ENCODE assay signal across 1 cellular context in the genomic region with DNA sequence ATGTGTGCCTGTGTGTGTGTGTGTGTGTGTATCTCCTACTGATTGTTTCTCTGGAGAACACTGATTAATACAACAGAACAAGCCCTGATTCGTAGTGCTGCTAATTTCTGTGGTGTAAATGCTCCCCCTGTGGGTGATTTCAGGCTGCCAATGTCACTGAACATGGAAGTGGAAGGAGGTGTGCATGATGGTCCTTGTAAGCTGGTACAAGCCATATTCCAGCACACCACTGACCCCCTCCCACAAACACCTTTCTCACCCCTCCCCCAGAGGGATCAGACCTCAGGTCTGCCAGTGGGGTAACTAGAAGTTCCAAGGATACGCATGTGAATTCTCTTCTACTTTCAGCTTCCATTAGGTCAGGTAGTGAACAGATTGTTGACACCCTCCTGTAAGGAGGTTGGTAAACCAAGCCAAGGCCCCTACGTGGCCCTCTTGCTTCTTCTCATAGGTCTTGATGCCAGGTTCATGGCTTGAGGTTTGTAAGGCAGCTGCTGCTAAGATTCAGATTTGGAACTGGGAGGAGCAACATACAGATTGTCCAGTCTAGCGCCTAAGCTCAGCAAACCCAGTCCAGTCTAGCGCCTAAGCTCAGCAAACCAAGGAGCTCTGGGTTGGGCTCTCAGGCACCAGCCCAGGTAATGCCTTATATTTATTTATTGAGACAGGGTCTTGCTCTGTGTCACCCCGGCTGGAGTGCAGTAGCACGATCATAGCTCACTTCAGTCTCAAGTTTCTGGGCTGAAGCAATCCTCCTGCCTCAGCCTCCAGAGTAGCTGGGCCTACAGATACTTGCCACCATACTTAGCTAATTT.
TF ChIP-seq lines count a peak whose summit lies in the region.

No MANE protein-coding gene starts in this region.

TF ChIP-seq in K562, 482 proteins besides CTCF, POLR2A, EP300 and RAD21:
- TF ChIP-seq ZBTB40 (IDR thresholded peaks at IDR 0.05) (no peak), ZBTB40 (CRISPR knock-in tag; IDR thresholded peaks at IDR 0.05) (no peak), NFIC (IDR thresholded peaks at IDR 0.05) (no peak), CREBBP (IDR thresholded peaks at IDR 0.05; ENCODE audit: low read depth, low read length) (no peak), KDM1A (IDR thresholded peaks at IDR 0.05) (peak in 1 of 2 experiments; percentile 31; a peak in 1 of 4 replicates), SUPT5H (IDR thresholded peaks at IDR 0.05) (peak; percentile 36; the same call in 1 of the 2 replicates), SAFB2 (IDR thresholded peaks at IDR 0.05; ENCODE audit: borderline replicate concordance, low read depth, low read length, severe bottlenecking) (no peak)
